In genomic region chr19:49553451-49554271, GRCh38 we compare ENCODE assay signal across 8 cellular contexts. TPM values are rescaled to one million over a fixed set of nuclear protein-coding genes. Genes with fewer than 3 reads are reported as not detected.
DNase-seq lines count a peak whose midpoint lies in the region; ATAC-seq, FAIRE-seq and TF ChIP-seq lines count a peak whose summit lies in the region.

No MANE protein-coding gene starts in this region.

- peaks cover 45% of the 10 kb centered on the region for H3K36me3 ChIP-seq in WERI-Rb-1

- H3K36me3 Mint-ChIP-seq in activated T-cell treated with anti-CD3 and anti-CD28 coated beads, Interleukin-2, amount 50 U/mL, for 72 hours (ENCODE audit: insufficient read depth in 2 of 2): peaks cover 5 to 16% of the 10 kb centered on the region in 2 donors

- H3K27me3 Mint-ChIP-seq in activated T-cell treated with anti-CD3 and anti-CD28 coated beads, Interleukin-2, amount 50 U/mL, for 72 hours (ENCODE audit: low read depth): no peaks in the 10 kb centered on the region

- DNase-seq in HTR-8/SVneo (ENCODE audit: insufficient read length, low spot score) (no peak), foreskin fibroblast (peak; percentile 76 to 78), 8988T (no peak), WERI-Rb-1 (no peak), DMS153 (lab: John Stamatoyannopoulos, UW) (no peak), NCI-H446 (lab: John Stamatoyannopoulos, UW) (no peak)
- peak; percentile 62 to 78 for DNase-seq in activated T-cell treated with anti-CD3 and anti-CD28 coated beads, Interleukin-2, amount 50 U/mL, for 72 hours
- peak; percentile 63 for DNase-seq in stimulated activated naive CD4-positive, alpha-beta T cell treated with Interleukin-2 at 50 U/mL for 16 hours (lab: John Stamatoyannopoulos, UW)

- H3K4me1 Mint-ChIP-seq in activated T-cell treated with anti-CD3 and anti-CD28 coated beads, Interleukin-2, amount 50 U/mL, for 72 hours (ENCODE audit: low read depth): peaks cover 70% of the 10 kb centered on the region

- ATAC-seq in activated T-cell treated with anti-CD3 and anti-CD28 coated beads, Interleukin-2, amount 50 U/mL, for 72 hours (replicated peaks in 1 of 2): peak; percentile 86 to 90

- no peak overlapping the region for H3K27ac ChIP-seq in WERI-Rb-1

- H3K4me3 ChIP-seq in foreskin fibroblast (ENCODE audit: low read depth in 1 of 2, low read length in 2 of 2) (no peak overlapping the region), WERI-Rb-1 (ENCODE audit: low read depth, low read length) (no peak overlapping the region)

- H3K27me3 ChIP-seq in WERI-Rb-1 (ENCODE audit: insufficient read depth, low read depth, severe bottlenecking): no peaks in the 10 kb centered on the region

- no peaks in the 10 kb centered on the region for H3K9me3 ChIP-seq in WERI-Rb-1 (ENCODE audit: severe bottlenecking)

- FAIRE-seq in HTR-8/SVneo (lab: Jason Lieb, UNC): peak; percentile 20

- H3K4me3 Mint-ChIP-seq in activated T-cell treated with anti-CD3 and anti-CD28 coated beads, Interleukin-2, amount 50 U/mL, for 72 hours: peak overlapping the region; percentile 72 to 81

- H3K27ac Mint-ChIP-seq in activated T-cell treated with anti-CD3 and anti-CD28 coated beads, Interleukin-2, amount 50 U/mL, for 72 hours: peak overlapping the region; percentile 97

- TF ChIP-seq CTCF in foreskin fibroblast (IDR thresholded peaks at IDR 0.05; ENCODE audit: low read depth, low read length) (no peak), WERI-Rb-1 (IDR thresholded peaks at IDR 0.05; ENCODE audit: low read depth, low read length) (no peak)

- H3K9me3 Mint-ChIP-seq in activated T-cell treated with anti-CD3 and anti-CD28 coated beads, Interleukin-2, amount 50 U/mL, for 72 hours: no peaks in the 10 kb centered on the region

RNA-seq across cellular contexts. Expression of gene RCN3, which starts 25.9 kb away (rescaled TPM):
- 1 to 10 TPM; 3.2 to 4.3 TPM for total RNA-seq in activated T-cell treated with anti-CD3 and anti-CD28 coated beads, Interleukin-2, amount 50 U/mL, for 72 hours

RNA-seq across cellular contexts. Expression of gene NOSIP, which starts 26.7 kb away (rescaled TPM):
- total RNA-seq in activated T-cell treated with anti-CD3 and anti-CD28 coated beads, Interleukin-2, amount 50 U/mL, for 72 hours: 10 to 100 TPM; 66.0 to 72.7 TPM

RNA-seq across cellular contexts. Expression of gene PRRG2, which starts 27.5 kb away (rescaled TPM):
- 1 to 10 TPM in 1 of 2 donors, under 1 TPM in 1; 0.88 to 1.1 TPM for total RNA-seq in activated T-cell treated with anti-CD3 and anti-CD28 coated beads, Interleukin-2, amount 50 U/mL, for 72 hours

RNA-seq across cellular contexts. Expression of gene PRR12, which starts 37.3 kb away (rescaled TPM):
- total RNA-seq in activated T-cell treated with anti-CD3 and anti-CD28 coated beads, Interleukin-2, amount 50 U/mL, for 72 hours: 10 to 100 TPM; 23.9 to 24.6 TPM

RNA-seq across cellular contexts. Expression of gene FCGRT, which starts 41.2 kb away (rescaled TPM):
- 10 to 100 TPM; 21.2 to 24.1 TPM for total RNA-seq in activated T-cell treated with anti-CD3 and anti-CD28 coated beads, Interleukin-2, amount 50 U/mL, for 72 hours

Comparison
In these comparisons a context has a peak if more than half of its experiments do, and no peak if none do; other contexts are left out.
1. DNase-seq: peak in activated T-cell treated with anti-CD3 and anti-CD28 coated beads, Interleukin-2, amount 50 U/mL, for 72 hours (2 of 2), foreskin fibroblast (2 of 2) and stimulated activated naive CD4-positive, alpha-beta T cell treated with Interleukin-2 at 50 U/mL for 16 hours (single experiment); none in HTR-8/SVneo (single experiment), 8988T (single experiment), WERI-Rb-1 (single experiment), DMS153 (single experiment) and NCI-H446 (0 of 2).